ENCODE assay signal across 42 cellular contexts in genomic region chr18:75437979-75438378, GRCh38. TPM values are rescaled to one million over a fixed set of nuclear protein-coding genes. Genes with fewer than 3 reads are reported as not detected.
"Had no signal": no experiment of that assay in that cellular context is flagged by ENCODE, and none has a peak within 500 bp of the region (broad histone marks: within the 10 kb centered on the region; RNA-seq: fewer than 3 reads in every experiment).

No MANE protein-coding gene starts in this region.

- H3K4me1 Mint-ChIP-seq: activated naive CD4-positive, alpha-beta T cell treated with anti-CD3 and anti-CD28 coated beads, Interleukin-2, amount 10 ng/mL, durations not matched to agents 7 days and 5 days; activated naive CD4-positive, alpha-beta T cell treated with anti-CD3 and anti-CD28 coated beads, Interleukin-2, amount 50 U/mL, for 24 hours; activated naive CD8-positive, alpha-beta T cell treated with anti-CD3 and anti-CD28 coated beads for 36 hours; activated naive CD8-positive, alpha-beta T cell treated with anti-CD3 and anti-CD28 coated beads, Interleukin-2, amount 10 ng/mL, durations not matched to agents 7 days and 5 days; activated naive CD8-positive, alpha-beta T cell treated with anti-CD3 and anti-CD28 coated beads, Interleukin-2, amount 50 U/mL, for 24 hours; activated T-helper 17 cell treated with anti-CD3 and anti-CD28 coated beads, Interleukin-2, amount 50 U/mL, for 72 hours; central memory CD8-positive, alpha-beta T cell had no signal

- H3K4me3 ChIP-seq: adrenal gland, ascending aorta, body of pancreas, breast epithelium, cardiac muscle cell had no signal

- H3K27ac ChIP-seq: adrenal gland, ascending aorta, body of pancreas, brain microvascular endothelial cell, breast epithelium, cardiac muscle cell had no signal

- H3K4me3 Mint-ChIP-seq: activated naive CD4-positive, alpha-beta T cell treated with anti-CD3 and anti-CD28 coated beads for 36 hours; activated naive CD4-positive, alpha-beta T cell treated with anti-CD3 and anti-CD28 coated beads, Interleukin-2, amount 10 ng/mL, durations not matched to agents 7 days and 5 days; activated naive CD4-positive, alpha-beta T cell treated with anti-CD3 and anti-CD28 coated beads, Interleukin-2, amount 50 U/mL, for 24 hours; activated naive CD8-positive, alpha-beta T cell; activated naive CD8-positive, alpha-beta T cell treated with anti-CD3 and anti-CD28 coated beads for 36 hours; activated naive CD8-positive, alpha-beta T cell treated with anti-CD3 and anti-CD28 coated beads, Interleukin-2, amount 10 ng/mL, durations not matched to agents 7 days and 5 days; activated naive CD8-positive, alpha-beta T cell treated with anti-CD3 and anti-CD28 coated beads, Interleukin-2, amount 50 U/mL, for 24 hours; activated T-cell treated with anti-CD3 and anti-CD28 coated beads, Interleukin-2, amount 50 U/mL, for 24 hours; activated T-cell treated with anti-CD3 and anti-CD28 coated beads, Interleukin-2, amount 50 U/mL, for 4 hours; activated T-cell treated with anti-CD3 and anti-CD28 coated beads, Interleukin-2, amount 50 U/mL, for 72 hours; activated T-helper 1 cell treated with anti-CD3 and anti-CD28 coated beads, Interleukin-12 subunit alpha, Interleukin-12 subunit beta, Interleukin-2, Interleukin-4 antibody, amounts not matched to agents 30 ng/mL and 10 ng/mL and 1 ng/mL, durations not matched to agents 14 hours and 24 hours and 36 hours; activated T-helper 17 cell treated with anti-CD3 and anti-CD28 coated beads, Interleukin-2, amount 50 U/mL, for 72 hours; brain; central memory CD8-positive, alpha-beta T cell had no signal

- H3K36me3 ChIP-seq: adrenal gland, ascending aorta, brain microvascular endothelial cell, breast epithelium, cardiac muscle cell had no signal

- H3K4me1 ChIP-seq: adrenal gland, ascending aorta, body of pancreas, breast epithelium had no signal

- H3K27me3 ChIP-seq: adrenal gland, ascending aorta, body of pancreas, brain microvascular endothelial cell, breast epithelium, cardiac muscle cell had no signal

- DNase-seq: activated effector memory CD4-positive, alpha-beta T cell treated with anti-CD3 and anti-CD28 coated beads, Interleukin-2, amount 50 U/mL, for 16 hours; activated effector memory CD4-positive, alpha-beta T cell treated with Interleukin-2 at 50 U/mL for 16 hours; activated gamma-delta T cell; activated gamma-delta T cell treated with Interleukin-2 at 50 U/mL for 16 hours; activated naive CD4-positive, alpha-beta T cell; activated naive CD4-positive, alpha-beta T cell treated with anti-CD3 and anti-CD28 coated beads for 36 hours; activated naive CD4-positive, alpha-beta T cell treated with anti-CD3 and anti-CD28 coated beads, Interleukin-2, amount 10 ng/mL, durations not matched to agents 7 days and 5 days; activated naive CD4-positive, alpha-beta T cell treated with anti-CD3 and anti-CD28 coated beads, Interleukin-2, amount 50 U/mL, for 16 hours; activated naive CD4-positive, alpha-beta T cell treated with Interleukin-2 at 50 U/mL for 16 hours; activated naive CD8-positive, alpha-beta T cell treated with anti-CD3 and anti-CD28 coated beads for 36 hours; activated naive CD8-positive, alpha-beta T cell treated with anti-CD3 and anti-CD28 coated beads, Interleukin-2, amount 10 ng/mL, durations not matched to agents 7 days and 5 days; activated naive CD8-positive, alpha-beta T cell treated with anti-CD3 and anti-CD28 coated beads, Interleukin-2, amount 50 U/mL, for 24 hours; activated T-cell treated with anti-CD3 and anti-CD28 coated beads, Interleukin-2, amount 50 U/mL, for 24 hours; activated T-cell treated with anti-CD3 and anti-CD28 coated beads, Interleukin-2, amount 50 U/mL, for 4 hours; activated T-cell treated with anti-CD3 and anti-CD28 coated beads, Interleukin-2, amount 50 U/mL, for 48 hours; activated T-cell treated with anti-CD3 and anti-CD28 coated beads, Interleukin-2, amount 50 U/mL, for 72 hours; adrenal gland; amniotic stem cell; amygdala; anterior cingulate cortex; aorta; body of pancreas; brain microvascular endothelial cell; caudate nucleus; central memory CD4-positive, alpha-beta T cell; cerebellar nuclear complex had no signal

- H3K36me3 Mint-ChIP-seq: activated naive CD4-positive, alpha-beta T cell treated with anti-CD3 and anti-CD28 coated beads, Interleukin-2, amount 10 ng/mL, durations not matched to agents 7 days and 5 days; activated naive CD4-positive, alpha-beta T cell treated with anti-CD3 and anti-CD28 coated beads, Interleukin-2, amount 50 U/mL, for 24 hours; activated naive CD4-positive, alpha-beta T cell treated with anti-CD3 and anti-CD28 coated beads, Interleukin-2, amount 50 U/mL, for 72 hours; activated naive CD8-positive, alpha-beta T cell; activated naive CD8-positive, alpha-beta T cell treated with anti-CD3 and anti-CD28 coated beads for 36 hours; activated naive CD8-positive, alpha-beta T cell treated with anti-CD3 and anti-CD28 coated beads, Interleukin-2, amount 10 ng/mL, durations not matched to agents 7 days and 5 days; brain had no signal

- H3K27ac Mint-ChIP-seq: activated naive CD4-positive, alpha-beta T cell treated with anti-CD3 and anti-CD28 coated beads for 36 hours; activated naive CD4-positive, alpha-beta T cell treated with anti-CD3 and anti-CD28 coated beads, Interleukin-2, amount 10 ng/mL, durations not matched to agents 7 days and 5 days; activated naive CD4-positive, alpha-beta T cell treated with anti-CD3 and anti-CD28 coated beads, Interleukin-2, amount 50 U/mL, for 24 hours; activated naive CD4-positive, alpha-beta T cell treated with anti-CD3 and anti-CD28 coated beads, Interleukin-2, amount 50 U/mL, for 72 hours; activated naive CD8-positive, alpha-beta T cell; activated naive CD8-positive, alpha-beta T cell treated with anti-CD3 and anti-CD28 coated beads for 36 hours; activated naive CD8-positive, alpha-beta T cell treated with anti-CD3 and anti-CD28 coated beads, Interleukin-2, amount 10 ng/mL, durations not matched to agents 7 days and 5 days; activated naive CD8-positive, alpha-beta T cell treated with anti-CD3 and anti-CD28 coated beads, Interleukin-2, amount 50 U/mL, for 24 hours; activated T-cell treated with anti-CD3 and anti-CD28 coated beads, Interleukin-2, amount 50 U/mL, for 24 hours; activated T-cell treated with anti-CD3 and anti-CD28 coated beads, Interleukin-2, amount 50 U/mL, for 72 hours; activated T-helper 1 cell treated with anti-CD3 and anti-CD28 coated beads, Interleukin-12 subunit alpha, Interleukin-12 subunit beta, Interleukin-2, Interleukin-4 antibody, amounts not matched to agents 30 ng/mL and 10 ng/mL and 1 ng/mL, durations not matched to agents 14 hours and 24 hours and 36 hours; activated T-helper 17 cell treated with anti-CD3 and anti-CD28 coated beads, Interleukin-2, amount 50 U/mL, for 72 hours; activated T-helper 2 cell treated with anti-CD3 and anti-CD28 coated beads, Interferon-gamma antibody, Interleukin-2, Interleukin-4, amounts not matched to agents 10 μg/mL and 5 μg/mL and 100 μg/mL, durations not matched to agents 14 hours and 24 hours and 36 hours; brain had no signal

- H3K9me3 ChIP-seq: adrenal gland, ascending aorta, body of pancreas, breast epithelium had no signal

- ATAC-seq: activated naive CD4-positive, alpha-beta T cell treated with anti-CD3 and anti-CD28 coated beads, Interleukin-2, amount 50 U/mL, for 72 hours; activated naive CD8-positive, alpha-beta T cell treated with anti-CD3 and anti-CD28 coated beads, Interleukin-2, amount 50 U/mL, for 24 hours; activated T-cell treated with anti-CD3 and anti-CD28 coated beads, Interleukin-2, amount 50 U/mL, for 4 hours; activated T-cell treated with anti-CD3 and anti-CD28 coated beads, Interleukin-2, amount 50 U/mL, for 72 hours; activated T-helper 17 cell treated with anti-CD3 and anti-CD28 coated beads, Interleukin-2, amount 50 U/mL, for 72 hours; body of pancreas had no signal

- H3K9me3 Mint-ChIP-seq: activated naive CD4-positive, alpha-beta T cell treated with anti-CD3 and anti-CD28 coated beads for 36 hours; activated naive CD4-positive, alpha-beta T cell treated with anti-CD3 and anti-CD28 coated beads, Interleukin-2, amount 10 ng/mL, durations not matched to agents 7 days and 5 days; activated naive CD4-positive, alpha-beta T cell treated with anti-CD3 and anti-CD28 coated beads, Interleukin-2, amount 50 U/mL, for 24 hours; activated naive CD4-positive, alpha-beta T cell treated with anti-CD3 and anti-CD28 coated beads, Interleukin-2, amount 50 U/mL, for 72 hours; activated naive CD8-positive, alpha-beta T cell treated with anti-CD3 and anti-CD28 coated beads for 36 hours; activated naive CD8-positive, alpha-beta T cell treated with anti-CD3 and anti-CD28 coated beads, Interleukin-2, amount 10 ng/mL, durations not matched to agents 7 days and 5 days; activated naive CD8-positive, alpha-beta T cell treated with anti-CD3 and anti-CD28 coated beads, Interleukin-2, amount 50 U/mL, for 24 hours; activated T-cell treated with anti-CD3 and anti-CD28 coated beads, Interleukin-2, amount 50 U/mL, for 24 hours; activated T-cell treated with anti-CD3 and anti-CD28 coated beads, Interleukin-2, amount 50 U/mL, for 4 hours; activated T-cell treated with anti-CD3 and anti-CD28 coated beads, Interleukin-2, amount 50 U/mL, for 72 hours; activated T-helper 1 cell treated with anti-CD3 and anti-CD28 coated beads, Interleukin-12 subunit alpha, Interleukin-12 subunit beta, Interleukin-2, Interleukin-4 antibody, amounts not matched to agents 30 ng/mL and 10 ng/mL and 1 ng/mL, durations not matched to agents 14 hours and 24 hours and 36 hours; activated T-helper 17 cell treated with anti-CD3 and anti-CD28 coated beads, Interleukin-2, amount 50 U/mL, for 72 hours; activated T-helper 2 cell treated with anti-CD3 and anti-CD28 coated beads, Interferon-gamma antibody, Interleukin-2, Interleukin-4, amounts not matched to agents 10 μg/mL and 5 μg/mL and 100 μg/mL, durations not matched to agents 14 hours and 24 hours and 36 hours; central memory CD8-positive, alpha-beta T cell had no signal

RNA-seq across cellular contexts. Expression of gene SMIM21, which starts 10.5 kb away (rescaled TPM):
- total RNA-seq: activated naive CD4-positive, alpha-beta T cell treated with anti-CD3 and anti-CD28 coated beads for 36 hours; activated naive CD4-positive, alpha-beta T cell treated with anti-CD3 and anti-CD28 coated beads, Interleukin-2, amount 50 U/mL, for 72 hours; activated naive CD8-positive, alpha-beta T cell treated with anti-CD3 and anti-CD28 coated beads for 36 hours; activated naive CD8-positive, alpha-beta T cell treated with anti-CD3 and anti-CD28 coated beads, Interleukin-2, amount 10 ng/mL, durations not matched to agents 7 days and 5 days; activated T-cell treated with anti-CD3 and anti-CD28 coated beads, Interleukin-2, amount 50 U/mL, for 4 hours; activated T-cell treated with anti-CD3 and anti-CD28 coated beads, Interleukin-2, amount 50 U/mL, for 72 hours; activated T-helper 1 cell treated with anti-CD3 and anti-CD28 coated beads, Interleukin-12 subunit alpha, Interleukin-12 subunit beta, Interleukin-2, Interleukin-4 antibody, amounts not matched to agents 30 ng/mL and 10 ng/mL and 1 ng/mL, durations not matched to agents 14 hours and 24 hours and 36 hours; activated T-helper 17 cell treated with anti-CD3 and anti-CD28 coated beads, Interleukin-2, amount 50 U/mL, for 72 hours; activated T-helper 2 cell treated with anti-CD3 and anti-CD28 coated beads, Interferon-gamma antibody, Interleukin-2, Interleukin-4, amounts not matched to agents 10 μg/mL and 5 μg/mL and 100 μg/mL, durations not matched to agents 14 hours and 24 hours and 36 hours; adrenal gland; aorta; ascending aorta; astrocyte; body of pancreas; breast epithelium; bronchial epithelial cell; cardiac muscle cell; cardiac septum; cerebellum; chondrocyte had no signal
